ENCODE assay signal across 13 cellular contexts in the genomic region with DNA sequence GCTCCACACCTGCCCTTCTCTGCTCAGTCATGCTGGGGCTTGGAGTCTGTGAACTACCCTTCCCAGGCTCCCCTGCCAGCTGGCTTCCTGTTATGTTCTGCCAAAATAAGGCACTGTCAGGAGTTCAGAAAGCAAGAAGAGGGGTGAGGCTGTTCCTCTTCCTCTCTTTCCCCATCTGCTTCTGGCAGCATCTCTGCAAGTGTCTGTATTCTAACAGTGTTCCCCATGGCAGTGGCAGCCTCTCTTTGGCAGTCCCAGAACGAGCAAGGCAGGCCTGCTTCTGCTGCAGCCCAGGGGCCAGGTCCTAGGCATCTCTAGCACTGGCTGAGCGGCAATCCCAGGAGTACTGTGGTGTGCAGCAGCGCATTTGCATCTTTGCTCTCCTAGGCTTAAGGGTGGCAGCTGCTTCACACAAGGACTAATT.
DNase-seq lines count a peak whose midpoint lies in the region; ATAC-seq, FAIRE-seq and TF ChIP-seq lines count a peak whose summit lies in the region.
"Had no signal": no experiment of that assay in that cellular context is flagged by ENCODE, and none has a peak within 500 bp of the region (broad histone marks: within the 10 kb centered on the region; RNA-seq: fewer than 3 reads in every experiment).

No MANE protein-coding gene starts in this region.

- DNase-seq in SIG-M5 treated with dmso at 0.1 percent for 504 hours (lab: John Stamatoyannopoulos, UW; ENCODE audit: unreplicated experiment), result peak; percentile 40
- no peak for DNase-seq in SIG-M5 (lab: John Stamatoyannopoulos, UW)
- DNase-seq in OCI-LY7 (ENCODE audit: low spot score), result peak; percentile 48
- DNase-seq in left ventricle myocardium superior, result peak; percentile 33
- peak in 41 of 49 donors; percentile 6 to 70 (median 33) for DNase-seq in substantia nigra (lab: John Stamatoyannopoulos, UW)
- DNase-seq in D721Med (ENCODE audit: insufficient read length, low spot score), result no peak
- DNase-seq: activated CD4-positive, alpha-beta T cell treated with anti-CD3 and anti-CD28 coated beads for 36 hours; NCI-H345; SK-N-SH had no signal

- no peaks in the 10 kb centered on the region for H3K36me3 ChIP-seq in OCI-LY7 (ENCODE audit: insufficient read depth, low read length)
- H3K36me3 ChIP-seq: tibial nerve had no signal

- H3K4me1 ChIP-seq in OCI-LY7 (ENCODE audit: insufficient read depth, low read length, poor library complexity, severe bottlenecking), result peaks cover 17% of the 10 kb centered on the region

- intact Hi-C loops in OCI-LY7 (cut with micrococcal nuclease; ENCODE audit: unreplicated experiment) (no loop called here), left ventricle myocardium superior (cut with micrococcal nuclease) (no loop called here)

- BruUV-seq in OCI-LY7 (replicated peaks; lab: Mats Ljungman, UMichigan), result no TSS peak

- no peak for TF ChIP-seq CTCF in OCI-LY7 (conservative IDR thresholded peaks at IDR 0.05; ENCODE audit: low read length)
- TF ChIP-seq CTCF in D721Med (IDR thresholded peaks at IDR 0.05; ENCODE audit: insufficient read depth, missing control alignments), result no peak

- peak; percentile 64 for ATAC-seq in left ventricle myocardium superior
- ATAC-seq in HG02610 (IDR thresholded peaks at IDR 0.05; ENCODE audit: unreplicated experiment), result no peak
- no peak for ATAC-seq in HG02870 (IDR thresholded peaks at IDR 0.05; ENCODE audit: unreplicated experiment)
- ATAC-seq: activated CD4-positive, alpha-beta T cell treated with anti-CD3 and anti-CD28 coated beads for 36 hours; K562 had no signal

- no peaks in the 10 kb centered on the region for H4K20me1 ChIP-seq in OCI-LY7 (ENCODE audit: insufficient read depth, low read length)

- H3K9me2 ChIP-seq in OCI-LY7 (ENCODE audit: insufficient read depth, low read length), result no peaks in the 10 kb centered on the region
- H3K9me2 ChIP-seq: SK-N-SH had no signal

- H3K27ac ChIP-seq in OCI-LY7 (ENCODE audit: low read depth, low read length, poor library complexity, severe bottlenecking) (no peak overlapping the region), substantia nigra (ENCODE audit: low read depth, low read length, poor library complexity, severe bottlenecking) (no peak overlapping the region)
- H3K27ac ChIP-seq: tibial nerve had no signal

- no peak overlapping the region for H3K4me3 ChIP-seq in OCI-LY7 (ENCODE audit: low read depth, low read length, poor library complexity, severe bottlenecking)
- H3K4me3 ChIP-seq: K562, tibial nerve had no signal

- CTCF ChIA-PET in OCI-LY7 (lab: Charles Lee; ENCODE audit: unreplicated experiment), result interaction anchor here (0.6 kb wide), 1 partner anchor 119 kb away, joined by 3 read pairs; no protein-coding TSS in a partner anchor

- H3K79me2 ChIP-seq in OCI-LY7 (ENCODE audit: insufficient read depth, low read depth, low read length), result no peaks in the 10 kb centered on the region

- H3K4me2 ChIP-seq in OCI-LY7 (ENCODE audit: low read length), result peak overlapping the region; percentile 54
- H3K4me2 ChIP-seq: SK-N-SH had no signal

- no peaks in the 10 kb centered on the region for H3K9me3 ChIP-seq in OCI-LY7 (ENCODE audit: low read length)
- H3K9me3 ChIP-seq: SK-N-SH, tibial nerve had no signal

- no peak for FAIRE-seq in D721Med (lab: Jason Lieb, UNC)
- FAIRE-seq: K562 had no signal

- POLR2A ChIA-PET in OCI-LY7 (lab: Charles Lee), result interaction anchor here (0.5 to 0.6 kb wide), 2 partner anchors 121 to 591 kb away, joined by 4 to 9 read pairs; no protein-coding TSS in a partner anchor

- no peak overlapping the region for H2AFZ ChIP-seq in OCI-LY7 (ENCODE audit: low read length)

Comparison
In these comparisons a context has a peak if more than half of its experiments do, and no peak if none do; other contexts are left out.
1. DNase-seq: peak in SIG-M5 treated with dmso at 0.1 percent for 504 hours (single experiment), OCI-LY7 (single experiment), left ventricle myocardium superior (single experiment) and substantia nigra (41 of 49); none in SIG-M5 (single experiment) and D721Med (single experiment).